21 cellular contexts compared by ENCODE assay signal in genomic region chr10:32227802-32228201, GRCh38.
DNase-seq lines count a peak whose midpoint lies in the region; ATAC-seq, FAIRE-seq and TF ChIP-seq lines count a peak whose summit lies in the region.
"Had no signal": no experiment of that assay in that cellular context is flagged by ENCODE, and none has a peak within 500 bp of the region (broad histone marks: within the 10 kb centered on the region; RNA-seq: fewer than 3 reads in every experiment).

No MANE protein-coding gene starts in this region.

- no peaks in the 10 kb centered on the region for H3K79me2 ChIP-seq in neural progenitor cell (ENCODE audit: low read depth)

- TF ChIP-seq CTCF in neural progenitor cell (IDR thresholded peaks at IDR 0.05), result no peak

- peaks cover 10% of the 10 kb centered on the region for H3K9me3 Mint-ChIP-seq in neural progenitor cell
- no peaks in the 10 kb centered on the region for H3K9me3 Mint-ChIP-seq in activated CD8-positive, alpha-beta memory T cell treated with anti-CD3 and anti-CD28 coated beads, Interleukin-2, amount 10 ng/mL, durations not matched to agents 7 days and 5 days (ENCODE audit: low read depth)
- peaks cover 0 to 6% (median 0%) of the 10 kb centered on the region in 9 donors for H3K9me3 Mint-ChIP-seq in naive thymus-derived CD8-positive, alpha-beta T cell
- H3K9me3 Mint-ChIP-seq: CD4-positive, alpha-beta T cell had no signal

- no peak for ATAC-seq in activated CD8-positive, alpha-beta memory T cell treated with anti-CD3 and anti-CD28 coated beads, Interleukin-2, amount 10 ng/mL, durations not matched to agents 7 days and 5 days
- ATAC-seq in naive thymus-derived CD8-positive, alpha-beta T cell, result no peak
- ATAC-seq: CD8-positive, alpha-beta T cell had no signal

- peak; percentile 9 for DNase-seq in NCI-H146 treated with DMSO at 0.1 percent for 48 hours (lab: John Stamatoyannopoulos, UW; ENCODE audit: unreplicated experiment)
- DNase-seq in NCI-H146 (lab: John Stamatoyannopoulos, UW), result no peak
- no peak for DNase-seq in neural progenitor cell (ENCODE audit: low spot score)
- DNase-seq in urothelium cell line (ENCODE audit: low spot score), result no peak
- DNase-seq in activated CD8-positive, alpha-beta memory T cell treated with anti-CD3 and anti-CD28 coated beads, Interleukin-2, amount 10 ng/mL, durations not matched to agents 7 days and 5 days, result no peak
- DNase-seq in naive thymus-derived CD8-positive, alpha-beta T cell, result no peak
- DNase-seq: AML-193; Caco-2; Calu3; CD4-positive, alpha-beta T cell; CD8-positive, alpha-beta T cell; DMS79 treated with DMSO at 0.1 percent for 48 hours; GF-D8 had no signal

- CTCF ChIA-PET in activated CD8-positive, alpha-beta memory T cell treated with anti-CD3 and anti-CD28 coated beads, Interleukin-2, amount 10 ng/mL, durations not matched to agents 7 days and 5 days (lab: Charles Lee), result interaction anchor here (0.6 kb wide), 1 partner anchor 25 kb away, joined by 3 read pairs; no protein-coding TSS in a partner anchor

- no peaks in the 10 kb centered on the region for H3K36me3 ChIP-seq in neural progenitor cell
- H3K36me3 ChIP-seq: BLaER1 treated with 17β-estradiol and CSF1 and Interleukin-3, amounts not matched to agents 10 nM and 100 nM had no signal

- peak overlapping the region; percentile 42 for H3K27ac Mint-ChIP-seq in neural progenitor cell
- no peak overlapping the region for H3K27ac Mint-ChIP-seq in activated CD8-positive, alpha-beta memory T cell treated with anti-CD3 and anti-CD28 coated beads, Interleukin-2, amount 10 ng/mL, durations not matched to agents 7 days and 5 days
- H3K27ac Mint-ChIP-seq in naive thymus-derived CD8-positive, alpha-beta T cell, result no peak overlapping the region
- H3K27ac Mint-ChIP-seq: B cell; CD4-positive, alpha-beta T cell; CD8-positive, alpha-beta T cell had no signal

- H3K27me3 ChIP-seq in neural progenitor cell, result no peaks in the 10 kb centered on the region
- H3K27me3 ChIP-seq: BLaER1 treated with 17β-estradiol and CSF1 and Interleukin-3, amounts not matched to agents 10 nM and 100 nM had no signal

- no peaks in the 10 kb centered on the region for H3K27me3 Mint-ChIP-seq in neural progenitor cell (ENCODE audit: insufficient read depth, low read depth)
- H3K27me3 Mint-ChIP-seq in activated CD8-positive, alpha-beta memory T cell treated with anti-CD3 and anti-CD28 coated beads, Interleukin-2, amount 10 ng/mL, durations not matched to agents 7 days and 5 days, result no peaks in the 10 kb centered on the region
- peaks cover 0 to 7% (median 0%) of the 10 kb centered on the region in 5 donors for H3K27me3 Mint-ChIP-seq in naive thymus-derived CD8-positive, alpha-beta T cell
- H3K27me3 Mint-ChIP-seq: CD4-positive, alpha-beta T cell had no signal

- H3K9me3 ChIP-seq in neural progenitor cell (ENCODE audit: low read depth), result no peaks in the 10 kb centered on the region

- no peak overlapping the region for H3K4me2 ChIP-seq in neural progenitor cell
- H3K4me2 ChIP-seq: A549; BLaER1 treated with 17β-estradiol and CSF1 and Interleukin-3, amounts not matched to agents 10 nM and 100 nM had no signal

- H3K4me3 ChIP-seq in neural progenitor cell, result no peak overlapping the region
- H3K4me3 ChIP-seq: A549; BLaER1 treated with 17β-estradiol and CSF1 and Interleukin-3, amounts not matched to agents 10 nM and 100 nM had no signal

- no peak overlapping the region for H2AFZ ChIP-seq in neural progenitor cell (replicated peaks)

- no peaks in the 10 kb centered on the region for H3F3A ChIP-seq in neural progenitor cell (ENCODE audit: low read depth)

- H3K4me1 Mint-ChIP-seq in neural progenitor cell, result no peaks in the 10 kb centered on the region
- H3K4me1 Mint-ChIP-seq in activated CD8-positive, alpha-beta memory T cell treated with anti-CD3 and anti-CD28 coated beads, Interleukin-2, amount 10 ng/mL, durations not matched to agents 7 days and 5 days, result peaks cover 1% of the 10 kb centered on the region
- H3K4me1 Mint-ChIP-seq in naive thymus-derived CD8-positive, alpha-beta T cell, result no peaks in the 10 kb centered on the region
- H3K4me1 Mint-ChIP-seq: B cell had no signal

- no peak overlapping the region for H3K27ac ChIP-seq in neural progenitor cell
- H3K27ac ChIP-seq: 22Rv1; A549; BLaER1 treated with 17β-estradiol and CSF1 and Interleukin-3, amounts not matched to agents 10 nM and 100 nM; C4-2B had no signal

- no peak overlapping the region for H3K4me3 Mint-ChIP-seq in neural progenitor cell
- H3K4me3 Mint-ChIP-seq in activated CD8-positive, alpha-beta memory T cell treated with anti-CD3 and anti-CD28 coated beads, Interleukin-2, amount 10 ng/mL, durations not matched to agents 7 days and 5 days, result no peak overlapping the region
- no peak overlapping the region for H3K4me3 Mint-ChIP-seq in naive thymus-derived CD8-positive, alpha-beta T cell
- H3K4me3 Mint-ChIP-seq: B cell; CD4-positive, alpha-beta T cell; CD8-positive, alpha-beta T cell had no signal

- no peak overlapping the region for H3K9ac ChIP-seq in neural progenitor cell
- H3K9ac ChIP-seq: BLaER1 treated with 17β-estradiol and CSF1 and Interleukin-3, amounts not matched to agents 10 nM and 100 nM had no signal

- peak; percentile 17 for FAIRE-seq in urothelium cell line (lab: Jason Lieb, UNC)
- FAIRE-seq: A549, D721Med, G401.6, GM12891 had no signal

- no peaks in the 10 kb centered on the region for H3K36me3 Mint-ChIP-seq in neural progenitor cell
- no peaks in the 10 kb centered on the region for H3K36me3 Mint-ChIP-seq in activated CD8-positive, alpha-beta memory T cell treated with anti-CD3 and anti-CD28 coated beads, Interleukin-2, amount 10 ng/mL, durations not matched to agents 7 days and 5 days
- H3K36me3 Mint-ChIP-seq in naive thymus-derived CD8-positive, alpha-beta T cell, result peaks cover 0 to 2% (median 0%) of the 10 kb centered on the region in 3 donors
- H3K36me3 Mint-ChIP-seq: CD8-positive, alpha-beta T cell had no signal

- H3K4me1 ChIP-seq in neural progenitor cell, result no peaks in the 10 kb centered on the region
- H3K4me1 ChIP-seq: A549; BLaER1 treated with 17β-estradiol and CSF1 and Interleukin-3, amounts not matched to agents 10 nM and 100 nM; Caco-2 had no signal

- H4K20me1 ChIP-seq in neural progenitor cell (ENCODE audit: low read depth), result no peaks in the 10 kb centered on the region
- H4K20me1 ChIP-seq: BLaER1 treated with 17β-estradiol and CSF1 and Interleukin-3, amounts not matched to agents 10 nM and 100 nM had no signal

- POLR2A ChIA-PET in naive thymus-derived CD8-positive, alpha-beta T cell (lab: Charles Lee), result no interaction called here
